21 cellular contexts compared by ENCODE assay signal in the genomic region with DNA sequence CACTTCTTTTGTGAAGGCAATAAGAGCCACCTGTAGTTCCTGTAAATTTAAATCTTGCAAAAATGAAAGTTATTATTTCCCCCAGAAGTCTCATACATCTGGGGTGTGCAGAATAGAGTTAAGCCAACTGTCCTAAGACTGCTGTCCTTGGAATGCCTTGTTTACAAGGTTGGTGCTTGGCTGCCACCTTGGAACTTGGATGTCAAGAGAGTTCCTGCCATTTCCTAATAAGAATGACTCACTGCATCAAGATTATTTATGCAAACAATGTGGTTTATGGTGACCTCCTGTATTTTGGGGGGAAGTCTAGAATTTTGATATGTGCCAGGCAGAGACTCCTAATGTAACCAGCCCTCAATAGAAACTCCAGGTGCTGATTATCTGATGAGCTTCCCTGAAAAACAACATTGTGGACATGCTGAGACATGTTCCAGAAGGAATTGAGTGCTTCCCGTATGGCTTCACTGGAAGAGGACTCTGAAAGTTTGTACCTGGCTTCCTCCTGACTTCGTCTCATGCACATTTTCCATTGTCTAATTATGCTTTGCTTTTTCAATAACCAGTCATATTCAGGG.
"Had no signal": no experiment of that assay in that cellular context is flagged by ENCODE, and none has a peak within 500 bp of the region (broad histone marks: within the 10 kb centered on the region; RNA-seq: fewer than 3 reads in every experiment).

No MANE protein-coding gene starts in this region.

- H3K27ac Mint-ChIP-seq: activated CD4-positive, alpha-beta T cell treated with anti-CD3 and anti-CD28 coated beads, Interleukin-2, amount 10 ng/mL, durations not matched to agents 24 days and 14 days; activated CD8-positive, alpha-beta T cell treated with anti-CD3 and anti-CD28 coated beads for 36 hours; activated naive CD8-positive, alpha-beta T cell treated with anti-CD3 and anti-CD28 coated beads, Interleukin-2, amount 10 ng/mL, durations not matched to agents 7 days and 5 days; activated T-cell treated with anti-CD3 and anti-CD28 coated beads, Interleukin-2, amount 50 U/mL, for 24 hours; activated T-helper 2 cell treated with anti-CD3 and anti-CD28 coated beads, Interferon-gamma antibody, Interleukin-2, Interleukin-4, amounts not matched to agents 10 μg/mL and 5 μg/mL and 100 μg/mL, durations not matched to agents 14 hours and 24 hours and 36 hours; brain; natural killer cell; stimulated activated effector memory CD8-positive, alpha-beta T cell treated with anti-CD3 and anti-CD28 coated beads, Interleukin-12 subunit alpha, Interleukin-12 subunit beta, amount 100 ng/mL, for 72 hours had no signal

- H3K36me3 Mint-ChIP-seq: activated naive CD8-positive, alpha-beta T cell treated with anti-CD3 and anti-CD28 coated beads, Interleukin-2, amount 10 ng/mL, durations not matched to agents 7 days and 5 days; brain; natural killer cell; stimulated activated effector memory CD8-positive, alpha-beta T cell treated with anti-CD3 and anti-CD28 coated beads, Interleukin-12 subunit alpha, Interleukin-12 subunit beta, amount 100 ng/mL, for 72 hours had no signal

- H3K27me3 ChIP-seq: hepatocyte, ovary, right lobe of liver, upper lobe of left lung had no signal

- H3K36me3 ChIP-seq: esophagus muscularis mucosa, ovary, right lobe of liver, stomach, upper lobe of left lung had no signal

- H3K27me3 Mint-ChIP-seq: activated CD4-positive, alpha-beta T cell treated with anti-CD3 and anti-CD28 coated beads, Interleukin-2, amount 10 ng/mL, durations not matched to agents 24 days and 14 days; activated CD8-positive, alpha-beta T cell treated with anti-CD3 and anti-CD28 coated beads for 36 hours; activated naive CD8-positive, alpha-beta T cell treated with anti-CD3 and anti-CD28 coated beads, Interleukin-2, amount 10 ng/mL, durations not matched to agents 7 days and 5 days had no signal

- H2AFZ ChIP-seq: hepatocyte had no signal

- H3K9me3 ChIP-seq: esophagus muscularis mucosa, ovary, right lobe of liver, upper lobe of left lung had no signal

- DNase-seq: activated CD4-positive, alpha-beta T cell treated with anti-CD3 and anti-CD28 coated beads, Interleukin-2, amount 10 ng/mL, durations not matched to agents 24 days and 14 days; activated CD8-positive, alpha-beta T cell treated with anti-CD3 and anti-CD28 coated beads for 36 hours; activated naive CD4-positive, alpha-beta T cell treated with Interleukin-2 at 50 U/mL for 16 hours; activated naive CD8-positive, alpha-beta T cell treated with anti-CD3 and anti-CD28 coated beads, Interleukin-2, amount 10 ng/mL, durations not matched to agents 7 days and 5 days; activated T-cell treated with anti-CD3 and anti-CD28 coated beads, Interleukin-2, amount 50 U/mL, for 24 hours; amygdala; left cardiac atrium; mesendoderm; natural killer cell; ovary; right lobe of liver; stimulated activated CD4-positive, alpha-beta T cell treated with anti-CD3 and anti-CD28 coated beads, Interleukin-4, amount 100 ng/mL, for 24 hours; stomach; upper lobe of left lung had no signal

- ATAC-seq: activated CD8-positive, alpha-beta T cell treated with anti-CD3 and anti-CD28 coated beads for 36 hours; left cardiac atrium; natural killer cell; right lobe of liver; stimulated activated effector memory CD8-positive, alpha-beta T cell treated with anti-CD3 and anti-CD28 coated beads, Interleukin-12 subunit alpha, Interleukin-12 subunit beta, amount 100 ng/mL, for 72 hours had no signal

- H3K4me1 ChIP-seq: esophagus muscularis mucosa, right lobe of liver, stomach, upper lobe of left lung had no signal

- H3K4me2 ChIP-seq: hepatocyte had no signal

- H3K4me3 Mint-ChIP-seq: activated CD4-positive, alpha-beta T cell treated with anti-CD3 and anti-CD28 coated beads, Interleukin-2, amount 10 ng/mL, durations not matched to agents 24 days and 14 days; activated CD8-positive, alpha-beta T cell treated with anti-CD3 and anti-CD28 coated beads for 36 hours; activated naive CD8-positive, alpha-beta T cell treated with anti-CD3 and anti-CD28 coated beads, Interleukin-2, amount 10 ng/mL, durations not matched to agents 7 days and 5 days; activated T-cell treated with anti-CD3 and anti-CD28 coated beads, Interleukin-2, amount 50 U/mL, for 24 hours; brain; natural killer cell; stimulated activated effector memory CD8-positive, alpha-beta T cell treated with anti-CD3 and anti-CD28 coated beads, Interleukin-12 subunit alpha, Interleukin-12 subunit beta, amount 100 ng/mL, for 72 hours had no signal

- H3K79me2 ChIP-seq: hepatocyte had no signal

- H3K4me1 Mint-ChIP-seq: activated CD4-positive, alpha-beta T cell treated with anti-CD3 and anti-CD28 coated beads, Interleukin-2, amount 10 ng/mL, durations not matched to agents 24 days and 14 days; activated naive CD8-positive, alpha-beta T cell treated with anti-CD3 and anti-CD28 coated beads, Interleukin-2, amount 10 ng/mL, durations not matched to agents 7 days and 5 days; brain; natural killer cell; stimulated activated effector memory CD8-positive, alpha-beta T cell treated with anti-CD3 and anti-CD28 coated beads, Interleukin-12 subunit alpha, Interleukin-12 subunit beta, amount 100 ng/mL, for 72 hours had no signal

- FAIRE-seq: endometrium had no signal

- H3K9me3 Mint-ChIP-seq: activated CD4-positive, alpha-beta T cell treated with anti-CD3 and anti-CD28 coated beads, Interleukin-2, amount 10 ng/mL, durations not matched to agents 24 days and 14 days; activated CD8-positive, alpha-beta T cell treated with anti-CD3 and anti-CD28 coated beads for 36 hours; activated naive CD8-positive, alpha-beta T cell treated with anti-CD3 and anti-CD28 coated beads, Interleukin-2, amount 10 ng/mL, durations not matched to agents 7 days and 5 days; activated T-helper 2 cell treated with anti-CD3 and anti-CD28 coated beads, Interferon-gamma antibody, Interleukin-2, Interleukin-4, amounts not matched to agents 10 μg/mL and 5 μg/mL and 100 μg/mL, durations not matched to agents 14 hours and 24 hours and 36 hours had no signal

- H3K27ac ChIP-seq: coronary artery, esophagus muscularis mucosa, hepatocyte, ovary, right lobe of liver, stomach, upper lobe of left lung had no signal

- H3K4me3 ChIP-seq: coronary artery, esophagus muscularis mucosa, hepatocyte, ovary, right lobe of liver, stomach, upper lobe of left lung had no signal
